28 cellular contexts compared by ENCODE assay signal in genomic region chr10:63077800-63078199, GRCh38.
"Had no signal": no experiment of that assay in that cellular context is flagged by ENCODE, and none has a peak within 500 bp of the region (broad histone marks: within the 10 kb centered on the region; RNA-seq: fewer than 3 reads in every experiment).

No MANE protein-coding gene starts in this region.

- DNase-seq: activated CD4-positive, alpha-beta memory T cell treated with anti-CD3 and anti-CD28 coated beads for 36 hours; activated CD4-positive, alpha-beta T cell treated with anti-CD3 and anti-CD28 coated beads for 36 hours; activated CD4-positive, alpha-beta T cell treated with anti-CD3 and anti-CD28 coated beads, Interleukin-2, amount 10 ng/mL, durations not matched to agents 24 days and 14 days; activated CD4-positive, CD25-positive, alpha-beta regulatory T cell; activated CD4-positive, CD25-positive, alpha-beta regulatory T cell treated with anti-CD3 and anti-CD28 coated beads, Interleukin-2, amount 50 U/mL, for 72 hours; activated CD8-positive, alpha-beta memory T cell treated with anti-CD3 and anti-CD28 coated beads, Interleukin-2, amount 50 U/mL, for 48 hours; activated CD8-positive, alpha-beta T cell treated with anti-CD3 and anti-CD28 coated beads, Interleukin-2, amount 10 ng/mL, durations not matched to agents 7 days and 5 days; activated gamma-delta T cell; activated naive CD4-positive, alpha-beta T cell; activated naive CD4-positive, alpha-beta T cell treated with anti-CD3 and anti-CD28 coated beads, Interleukin-2, amount 10 ng/mL, durations not matched to agents 7 days and 5 days; activated naive CD8-positive, alpha-beta T cell treated with anti-CD3 and anti-CD28 coated beads, Interleukin-2, amount 10 ng/mL, durations not matched to agents 7 days and 5 days; activated T-cell treated with anti-CD3 and anti-CD28 coated beads for 4 hours; activated T-cell treated with anti-CD3 and anti-CD28 coated beads, Interleukin-2, amount 50 U/mL, for 24 hours; activated T-cell treated with anti-CD3 and anti-CD28 coated beads, Interleukin-2, amount 50 U/mL, for 72 hours; central memory CD4-positive, alpha-beta T cell; cerebellar nuclear complex; colonic mucosa; effector CD8-positive, alpha-beta T cell; foreskin fibroblast; head of caudate nucleus; T-helper 2 cell had no signal

- H3K4me1 Mint-ChIP-seq: brain had no signal

- H3K4me1 ChIP-seq: ascending aorta, breast epithelium, colonic mucosa had no signal

- H3K4me3 ChIP-seq: ascending aorta, breast epithelium, cardiac muscle cell, colonic mucosa had no signal

- H3K27me3 ChIP-seq: ascending aorta, breast epithelium, cardiac muscle cell, colonic mucosa had no signal

- H3K27ac Mint-ChIP-seq: activated CD4-positive, alpha-beta memory T cell treated with anti-CD3 and anti-CD28 coated beads for 36 hours; activated CD4-positive, alpha-beta T cell treated with anti-CD3 and anti-CD28 coated beads for 36 hours; activated CD4-positive, alpha-beta T cell treated with anti-CD3 and anti-CD28 coated beads, Interleukin-2, amount 10 ng/mL, durations not matched to agents 24 days and 14 days; activated CD8-positive, alpha-beta T cell treated with anti-CD3 and anti-CD28 coated beads, Interleukin-2, amount 10 ng/mL, durations not matched to agents 7 days and 5 days; activated naive CD4-positive, alpha-beta T cell treated with anti-CD3 and anti-CD28 coated beads, Interleukin-2, amount 10 ng/mL, durations not matched to agents 7 days and 5 days; activated naive CD4-positive, alpha-beta T cell treated with anti-CD3 and anti-CD28 coated beads, Interleukin-2, amount 50 U/mL, for 72 hours; activated naive CD8-positive, alpha-beta T cell treated with anti-CD3 and anti-CD28 coated beads, Interleukin-2, amount 10 ng/mL, durations not matched to agents 7 days and 5 days; activated T-cell treated with anti-CD3 and anti-CD28 coated beads, Interleukin-2, amount 50 U/mL, for 24 hours; activated T-cell treated with anti-CD3 and anti-CD28 coated beads, Interleukin-2, amount 50 U/mL, for 72 hours; brain had no signal

- H3K36me3 Mint-ChIP-seq: activated CD4-positive, alpha-beta memory T cell treated with anti-CD3 and anti-CD28 coated beads for 36 hours; activated naive CD4-positive, alpha-beta T cell treated with anti-CD3 and anti-CD28 coated beads, Interleukin-2, amount 10 ng/mL, durations not matched to agents 7 days and 5 days; activated naive CD4-positive, alpha-beta T cell treated with anti-CD3 and anti-CD28 coated beads, Interleukin-2, amount 50 U/mL, for 72 hours; activated naive CD8-positive, alpha-beta T cell treated with anti-CD3 and anti-CD28 coated beads, Interleukin-2, amount 10 ng/mL, durations not matched to agents 7 days and 5 days; brain had no signal

- H3K9me3 ChIP-seq: ascending aorta, breast epithelium, colonic mucosa had no signal

- H3K36me3 ChIP-seq: ascending aorta, breast epithelium, cardiac muscle cell, colonic mucosa had no signal

- H3K4me3 Mint-ChIP-seq: activated CD4-positive, alpha-beta memory T cell treated with anti-CD3 and anti-CD28 coated beads for 36 hours; activated CD4-positive, alpha-beta T cell treated with anti-CD3 and anti-CD28 coated beads for 36 hours; activated CD4-positive, alpha-beta T cell treated with anti-CD3 and anti-CD28 coated beads, Interleukin-2, amount 10 ng/mL, durations not matched to agents 24 days and 14 days; activated CD8-positive, alpha-beta T cell treated with anti-CD3 and anti-CD28 coated beads, Interleukin-2, amount 10 ng/mL, durations not matched to agents 7 days and 5 days; activated naive CD4-positive, alpha-beta T cell treated with anti-CD3 and anti-CD28 coated beads, Interleukin-2, amount 10 ng/mL, durations not matched to agents 7 days and 5 days; activated naive CD8-positive, alpha-beta T cell treated with anti-CD3 and anti-CD28 coated beads, Interleukin-2, amount 10 ng/mL, durations not matched to agents 7 days and 5 days; activated T-cell treated with anti-CD3 and anti-CD28 coated beads, Interleukin-2, amount 50 U/mL, for 24 hours; activated T-cell treated with anti-CD3 and anti-CD28 coated beads, Interleukin-2, amount 50 U/mL, for 72 hours; brain had no signal

- FAIRE-seq: endometrium, frontal cortex had no signal

- H3K27ac ChIP-seq: ascending aorta, breast epithelium, cardiac muscle cell, colonic mucosa had no signal

- H3K9me3 Mint-ChIP-seq: activated CD4-positive, alpha-beta memory T cell treated with anti-CD3 and anti-CD28 coated beads for 36 hours; activated CD4-positive, alpha-beta T cell treated with anti-CD3 and anti-CD28 coated beads, Interleukin-2, amount 10 ng/mL, durations not matched to agents 24 days and 14 days; activated naive CD4-positive, alpha-beta T cell treated with anti-CD3 and anti-CD28 coated beads, Interleukin-2, amount 10 ng/mL, durations not matched to agents 7 days and 5 days; activated naive CD4-positive, alpha-beta T cell treated with anti-CD3 and anti-CD28 coated beads, Interleukin-2, amount 50 U/mL, for 72 hours; activated naive CD8-positive, alpha-beta T cell treated with anti-CD3 and anti-CD28 coated beads, Interleukin-2, amount 10 ng/mL, durations not matched to agents 7 days and 5 days; activated T-cell treated with anti-CD3 and anti-CD28 coated beads, Interleukin-2, amount 50 U/mL, for 24 hours; activated T-cell treated with anti-CD3 and anti-CD28 coated beads, Interleukin-2, amount 50 U/mL, for 72 hours; brain had no signal
